ENCODE assay signal across 2 cellular contexts in genomic region chr5:32214344-32214743, GRCh38.
TF ChIP-seq lines count a peak whose summit lies in the region.

No MANE protein-coding gene starts in this region.

TF ChIP-seq in HEK293, 187 proteins besides CTCF, POLR2A, EP300 and RAD21:
- TF ChIP-seq ATF2 (tag by site-specific recombination; IDR thresholded peaks at IDR 0.05; ENCODE audit: low read depth) (peak; percentile 11; the same call in 1 of the 2 replicates), ZNF146 (tag by site-specific recombination; IDR thresholded peaks at IDR 0.05) (peak; percentile 100), ZNF580 (tag by site-specific recombination; IDR thresholded peaks at IDR 0.05) (peak; percentile 80)
- TF ChIP-seq, protein P1, sequence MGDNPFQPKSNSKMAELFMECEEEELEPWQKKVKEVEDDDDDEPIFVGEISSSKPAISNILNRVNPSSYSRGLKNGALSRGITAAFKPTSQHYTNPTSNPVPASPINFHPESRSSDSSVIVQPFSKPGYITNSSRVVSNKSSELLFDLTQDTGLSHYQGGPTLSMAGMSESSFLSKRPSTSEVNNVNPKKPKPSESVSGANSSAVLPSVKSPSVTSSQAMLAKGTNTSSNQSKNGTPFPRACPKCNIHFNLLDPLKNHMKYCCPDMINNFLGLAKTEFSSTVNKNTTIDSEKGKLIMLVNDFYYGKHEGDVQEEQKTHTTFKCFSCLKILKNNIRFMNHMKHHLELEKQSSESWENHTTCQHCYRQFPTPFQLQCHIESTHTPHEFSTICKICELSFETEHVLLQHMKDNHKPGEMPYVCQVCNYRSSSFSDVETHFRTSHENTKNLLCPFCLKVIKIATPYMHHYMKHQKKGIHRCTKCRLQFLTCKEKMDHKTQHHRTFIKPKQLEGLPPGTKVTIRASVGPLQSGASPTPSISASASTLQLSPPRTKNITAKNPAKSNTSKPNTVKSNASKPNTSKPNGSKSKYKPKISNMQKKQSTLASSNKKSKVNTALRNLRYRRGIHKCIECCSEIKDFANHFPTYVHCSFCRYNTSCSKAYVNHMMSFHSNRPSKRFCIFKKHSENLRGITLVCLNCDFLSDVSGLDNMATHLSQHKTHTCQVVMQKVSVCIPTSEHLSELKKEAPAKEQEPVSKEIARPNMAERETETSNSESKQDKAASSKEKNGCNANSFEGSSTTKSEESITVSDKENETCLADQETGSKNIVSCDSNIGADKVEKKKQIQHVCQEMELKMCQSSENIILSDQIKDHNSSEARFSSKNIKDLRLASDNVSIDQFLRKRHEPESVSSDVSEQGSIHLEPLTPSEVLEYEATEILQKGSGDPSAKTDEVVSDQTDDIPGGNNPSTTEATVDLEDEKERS (tag by site-specific recombination; IDR thresholded peaks at IDR 0.05), result peak; percentile 38; the same call in 1 of the 2 replicates

TF ChIP-seq in K562, 482 proteins besides CTCF, POLR2A, EP300 and RAD21:
- TF ChIP-seq BCOR (IDR thresholded peaks at IDR 0.05) (peak; percentile 85), SMARCA5 (IDR thresholded peaks at IDR 0.05) (peak; percentile 82), KDM1A (IDR thresholded peaks at IDR 0.05) (peak; percentile 47 to 59), RBM25 (IDR thresholded peaks at IDR 0.05; ENCODE audit: low read depth, low read length, severe bottlenecking) (peak; percentile 59), ZNF146 (CRISPR knock-in tag; IDR thresholded peaks at IDR 0.05; ENCODE audit: unreplicated experiment) (peak; percentile 99)
